1 cellular context compared by ENCODE assay signal in genomic region chr7:12211054-12212050, GRCh38.
TF ChIP-seq lines count a peak whose summit lies in the region.

TMEM106B (plus strand) TSS chr7:12211294; CDS start chr7:12214811, 3,517 bp downstream.

TF ChIP-seq in HepG2, 621 proteins besides CTCF, POLR2A, EP300 and RAD21 (continued from another document and continues in another):
- TF ChIP-seq PAXIP1 (CRISPR knock-in tag; conservative IDR thresholded peaks at IDR 0.05) (peak; percentile 86), GTF3A (CRISPR knock-in tag; conservative IDR thresholded peaks at IDR 0.05) (0 out of 2 replicates have a peak, but pooled peaks have one; percentile 42), SPEN (CRISPR knock-in tag; IDR thresholded peaks at IDR 0.05; ENCODE audit: low read depth) (peak; percentile 98), DRAP1 (CRISPR knock-in tag; IDR thresholded peaks at IDR 0.05) (0 out of 2 replicates have a peak, but pooled peaks have one; percentile 73), ZBTB7B (CRISPR knock-in tag; IDR thresholded peaks at IDR 0.05) (peak; percentile 86; the same call in 1 of the 2 replicates), IKZF1 (IDR thresholded peaks at IDR 0.05) (no peak), ZNF513 (CRISPR knock-in tag; conservative IDR thresholded peaks at IDR 0.05) (no peak), MAF1 (CRISPR knock-in tag; IDR thresholded peaks at IDR 0.05; ENCODE audit: borderline replicate concordance) (peak; percentile 53; the same call in 1 of the 2 replicates), TSC22D2 (CRISPR knock-in tag; IDR thresholded peaks at IDR 0.05; ENCODE audit: borderline replicate concordance) (peak; percentile 87; the same call in 1 of the 2 replicates), KLF12 (CRISPR knock-in tag; IDR thresholded peaks at IDR 0.05; ENCODE audit: borderline replicate concordance) (peak; percentile 89; the same call in 1 of the 2 replicates), HMGXB4 (CRISPR knock-in tag; IDR thresholded peaks at IDR 0.05; ENCODE audit: borderline replicate concordance in 1 of 2, low read depth in 1 of 2) (peak; percentile 96 to 98), GATA4 (IDR thresholded peaks at IDR 0.05; ENCODE audit: borderline replicate concordance, low read depth) (no peak; the same call in 1 of the 2 replicates), RAD51 (IDR thresholded peaks at IDR 0.05; ENCODE audit: borderline replicate concordance) (no peak), ZNF333 (CRISPR knock-in tag; IDR thresholded peaks at IDR 0.05; ENCODE audit: borderline replicate concordance) (peak; percentile 97), NFIC (IDR thresholded peaks at IDR 0.05; ENCODE audit: low read length) (no peak), ZNF816 (CRISPR knock-in tag; IDR thresholded peaks at IDR 0.05; ENCODE audit: borderline replicate concordance) (peak; percentile 99), ZBTB33 (CRISPR knock-in tag; IDR thresholded peaks at IDR 0.05) (no peak), PAWR (CRISPR knock-in tag; IDR thresholded peaks at IDR 0.05; ENCODE audit: borderline replicate concordance) (no peak), IKZF4 (CRISPR knock-in tag; IDR thresholded peaks at IDR 0.05; ENCODE audit: borderline replicate concordance, low read depth, not compliant biosample characterization) (peak; percentile 94), SMARCE1 (IDR thresholded peaks at IDR 0.05; ENCODE audit: borderline replicate concordance) (no peak), TAF1 (CRISPR knock-in tag; IDR thresholded peaks at IDR 0.05) (peak; percentile 81), ZNF224 (CRISPR knock-in tag; IDR thresholded peaks at IDR 0.05) (peak; percentile 52; the same call in 1 of the 2 replicates), HMG20B (CRISPR knock-in tag; conservative IDR thresholded peaks at IDR 0.05) (0 out of 2 replicates have a peak, but pooled peaks have one; percentile 60), ZNF704 (CRISPR knock-in tag; IDR thresholded peaks at IDR 0.05; ENCODE audit: borderline replicate concordance) (peak; percentile 97), ZC3H13 (CRISPR knock-in tag; IDR thresholded peaks at IDR 0.05) (peak; percentile 97), HNF1A (IDR thresholded peaks at IDR 0.05; ENCODE audit: low read depth) (no peak), HNF1A (CRISPR knock-in tag; IDR thresholded peaks at IDR 0.05; ENCODE audit: borderline replicate concordance) (peak; percentile 77), ZNF773 (CRISPR knock-in tag; IDR thresholded peaks at IDR 0.05; ENCODE audit: borderline replicate concordance) (peak; percentile 93), ZNF780A (CRISPR knock-in tag; IDR thresholded peaks at IDR 0.05) (peak; percentile 94), ZEB1 (IDR thresholded peaks at IDR 0.05; ENCODE audit: insufficient replicate concordance, low read depth) (no peak), UBTF (CRISPR knock-in tag; IDR thresholded peaks at IDR 0.05) (peak; percentile 99), HOMEZ (CRISPR knock-in tag; IDR thresholded peaks at IDR 0.05; ENCODE audit: low read depth) (0 out of 2 replicates have a peak, but pooled peaks have one; percentile 43), THRA (CRISPR knock-in tag; IDR thresholded peaks at IDR 0.05; ENCODE audit: borderline replicate concordance) (peak; percentile 80), NRL (CRISPR knock-in tag; IDR thresholded peaks at IDR 0.05; ENCODE audit: borderline replicate concordance) (peak; percentile 96)
